In the genomic region with DNA sequence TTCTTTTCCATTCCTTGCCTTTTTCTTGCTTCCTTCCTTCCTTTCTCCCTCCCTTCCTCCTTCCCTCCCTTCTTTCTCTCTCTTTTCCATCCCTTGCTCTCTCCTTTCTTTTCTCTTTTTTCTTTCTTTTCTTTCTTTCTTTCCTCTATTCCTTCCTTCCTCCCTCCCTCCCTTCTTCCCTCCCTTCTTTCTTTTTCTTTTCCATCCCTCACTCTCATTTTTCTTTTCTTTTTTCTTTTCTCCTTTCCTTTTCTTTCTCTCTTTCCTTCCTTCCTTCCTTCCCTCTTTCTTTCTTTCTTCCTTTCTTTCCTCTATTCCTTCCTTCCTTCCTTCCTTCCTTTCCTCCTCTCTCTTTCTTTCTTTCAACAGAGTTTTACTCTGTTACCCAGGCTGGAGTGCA, we compare ENCODE assay signal across 38 cellular contexts.
"Had no signal": no experiment of that assay in that cellular context is flagged by ENCODE, and none has a peak within 500 bp of the region (broad histone marks: within the 10 kb centered on the region; RNA-seq: fewer than 3 reads in every experiment).

No MANE protein-coding gene starts in this region.

- H3K4me1 Mint-ChIP-seq: activated CD4-positive, alpha-beta memory T cell treated with anti-CD3 and anti-CD28 coated beads, Interleukin-2, amount 10 ng/mL, durations not matched to agents 7 days and 5 days; activated CD4-positive, alpha-beta T cell treated with anti-CD3 and anti-CD28 coated beads for 36 hours; activated CD4-positive, alpha-beta T cell treated with anti-CD3 and anti-CD28 coated beads, Interleukin-2, amount 10 ng/mL, durations not matched to agents 7 days and 5 days; activated CD8-positive, alpha-beta memory T cell treated with anti-CD3 and anti-CD28 coated beads, Interleukin-2, amount 10 ng/mL, durations not matched to agents 7 days and 5 days; activated naive CD4-positive, alpha-beta T cell treated with anti-CD3 and anti-CD28 coated beads, Interleukin-2, amount 10 ng/mL, durations not matched to agents 7 days and 5 days; activated naive CD4-positive, alpha-beta T cell treated with anti-CD3 and anti-CD28 coated beads, Interleukin-2, amount 50 U/mL, for 24 hours; activated naive CD8-positive, alpha-beta T cell treated with anti-CD3 and anti-CD28 coated beads, Interleukin-2, amount 10 ng/mL, durations not matched to agents 7 days and 5 days; activated naive CD8-positive, alpha-beta T cell treated with anti-CD3 and anti-CD28 coated beads, Interleukin-2, amount 50 U/mL, for 24 hours; brain; central memory CD8-positive, alpha-beta T cell; WTC11 had no signal

- H3K4me1 ChIP-seq: ascending aorta had no signal

- H3K4me3 ChIP-seq: ascending aorta, cardiac muscle cell had no signal

- H3K27me3 Mint-ChIP-seq: activated naive CD4-positive, alpha-beta T cell treated with anti-CD3 and anti-CD28 coated beads, Interleukin-2, amount 50 U/mL, for 24 hours; activated naive CD8-positive, alpha-beta T cell; activated T-cell treated with anti-CD3 and anti-CD28 coated beads, Interleukin-2, amount 50 U/mL, for 24 hours had no signal

- H3K4me3 Mint-ChIP-seq: activated CD4-positive, alpha-beta memory T cell treated with anti-CD3 and anti-CD28 coated beads, Interleukin-2, amount 10 ng/mL, durations not matched to agents 7 days and 5 days; activated CD4-positive, alpha-beta T cell treated with anti-CD3 and anti-CD28 coated beads for 36 hours; activated CD4-positive, alpha-beta T cell treated with anti-CD3 and anti-CD28 coated beads, Interleukin-2, amount 10 ng/mL, durations not matched to agents 7 days and 5 days; activated CD8-positive, alpha-beta memory T cell treated with anti-CD3 and anti-CD28 coated beads, Interleukin-2, amount 10 ng/mL, durations not matched to agents 7 days and 5 days; activated CD8-positive, alpha-beta T cell treated with anti-CD3 and anti-CD28 coated beads, Interleukin-2, amount 10 ng/mL, durations not matched to agents 7 days and 5 days; activated naive CD4-positive, alpha-beta T cell treated with anti-CD3 and anti-CD28 coated beads, Interleukin-2, amount 10 ng/mL, durations not matched to agents 7 days and 5 days; activated naive CD4-positive, alpha-beta T cell treated with anti-CD3 and anti-CD28 coated beads, Interleukin-2, amount 50 U/mL, for 24 hours; activated naive CD8-positive, alpha-beta T cell; activated naive CD8-positive, alpha-beta T cell treated with anti-CD3 and anti-CD28 coated beads, Interleukin-2, amount 10 ng/mL, durations not matched to agents 7 days and 5 days; activated naive CD8-positive, alpha-beta T cell treated with anti-CD3 and anti-CD28 coated beads, Interleukin-2, amount 50 U/mL, for 24 hours; activated T-cell treated with anti-CD3 and anti-CD28 coated beads, Interleukin-2, amount 50 U/mL, for 24 hours; brain; central memory CD8-positive, alpha-beta T cell; T-helper 2 cell treated with Interferon-gamma antibody and Interleukin-4, amounts not matched to agents 5 μg/mL and 100 μg/mL, for 36 hours; WTC11 had no signal

- DNase-seq: activated CD4-positive, alpha-beta memory T cell treated with anti-CD3 and anti-CD28 coated beads, Interleukin-2, amount 10 ng/mL, durations not matched to agents 7 days and 5 days; activated CD4-positive, alpha-beta T cell treated with anti-CD3 and anti-CD28 coated beads for 1 hour; activated CD4-positive, alpha-beta T cell treated with anti-CD3 and anti-CD28 coated beads for 36 hours; activated CD4-positive, alpha-beta T cell treated with anti-CD3 and anti-CD28 coated beads for 48 hours; activated CD4-positive, alpha-beta T cell treated with anti-CD3 and anti-CD28 coated beads, Interleukin-2, amount 10 ng/mL, durations not matched to agents 7 days and 5 days; activated CD4-positive, alpha-beta T cell treated with anti-CD3 and anti-CD28 coated beads, Interleukin-2, amount 50 U/mL, for 48 hours; activated CD4-positive, CD25-positive, alpha-beta regulatory T cell; activated CD8-positive, alpha-beta memory T cell treated with anti-CD3 and anti-CD28 coated beads for 24 hours; activated CD8-positive, alpha-beta memory T cell treated with anti-CD3 and anti-CD28 coated beads, Interleukin-2, amount 10 ng/mL, durations not matched to agents 7 days and 5 days; activated CD8-positive, alpha-beta memory T cell treated with anti-CD3 and anti-CD28 coated beads, Interleukin-2, amount 50 U/mL, for 48 hours; activated CD8-positive, alpha-beta T cell treated with anti-CD3 and anti-CD28 coated beads, Interleukin-2, amount 10 ng/mL, durations not matched to agents 7 days and 5 days; activated effector memory CD4-positive, alpha-beta T cell treated with Interleukin-2 at 50 U/mL for 16 hours; activated gamma-delta T cell; activated naive CD4-positive, alpha-beta T cell treated with anti-CD3 and anti-CD28 coated beads, Interleukin-2, amount 10 ng/mL, durations not matched to agents 7 days and 5 days; activated naive CD4-positive, alpha-beta T cell treated with Interleukin-2 at 50 U/mL for 16 hours; activated naive CD8-positive, alpha-beta T cell treated with anti-CD3 and anti-CD28 coated beads, Interleukin-2, amount 10 ng/mL, durations not matched to agents 7 days and 5 days; activated naive CD8-positive, alpha-beta T cell treated with anti-CD3 and anti-CD28 coated beads, Interleukin-2, amount 50 U/mL, for 24 hours; activated T-cell treated with anti-CD3 and anti-CD28 coated beads, Interleukin-2, amount 50 U/mL, for 24 hours; activated T-cell treated with anti-CD3 and anti-CD28 coated beads, Interleukin-2, amount 50 U/mL, for 48 hours; amygdala; anterior cingulate cortex; caudate nucleus; cerebellar nuclear complex; T-helper 2 cell; T-helper 9 cell; WERI-Rb-1 had no signal

- H3K36me3 Mint-ChIP-seq: activated naive CD8-positive, alpha-beta T cell treated with anti-CD3 and anti-CD28 coated beads, Interleukin-2, amount 10 ng/mL, durations not matched to agents 7 days and 5 days; brain had no signal

- H3K27ac Mint-ChIP-seq: activated CD4-positive, alpha-beta memory T cell treated with anti-CD3 and anti-CD28 coated beads, Interleukin-2, amount 10 ng/mL, durations not matched to agents 7 days and 5 days; activated CD4-positive, alpha-beta T cell treated with anti-CD3 and anti-CD28 coated beads for 36 hours; activated CD4-positive, alpha-beta T cell treated with anti-CD3 and anti-CD28 coated beads, Interleukin-2, amount 10 ng/mL, durations not matched to agents 7 days and 5 days; activated CD8-positive, alpha-beta memory T cell treated with anti-CD3 and anti-CD28 coated beads, Interleukin-2, amount 10 ng/mL, durations not matched to agents 7 days and 5 days; activated CD8-positive, alpha-beta T cell treated with anti-CD3 and anti-CD28 coated beads, Interleukin-2, amount 10 ng/mL, durations not matched to agents 7 days and 5 days; activated naive CD4-positive, alpha-beta T cell treated with anti-CD3 and anti-CD28 coated beads, Interleukin-2, amount 10 ng/mL, durations not matched to agents 7 days and 5 days; activated naive CD4-positive, alpha-beta T cell treated with anti-CD3 and anti-CD28 coated beads, Interleukin-2, amount 50 U/mL, for 24 hours; activated naive CD8-positive, alpha-beta T cell; activated naive CD8-positive, alpha-beta T cell treated with anti-CD3 and anti-CD28 coated beads, Interleukin-2, amount 10 ng/mL, durations not matched to agents 7 days and 5 days; activated naive CD8-positive, alpha-beta T cell treated with anti-CD3 and anti-CD28 coated beads, Interleukin-2, amount 50 U/mL, for 24 hours; activated T-cell treated with anti-CD3 and anti-CD28 coated beads, Interleukin-2, amount 50 U/mL, for 24 hours; activated T-helper 2 cell treated with anti-CD3 and anti-CD28 coated beads, Interferon-gamma antibody, Interleukin-2, Interleukin-4, amounts not matched to agents 10 μg/mL and 5 μg/mL and 100 μg/mL, durations not matched to agents 14 hours and 24 hours and 36 hours; T-helper 2 cell treated with Interferon-gamma antibody and Interleukin-4, amounts not matched to agents 5 μg/mL and 100 μg/mL, for 36 hours; WTC11 had no signal

- H3K27me3 ChIP-seq: ascending aorta, cardiac muscle cell had no signal

- ATAC-seq: activated CD4-positive, alpha-beta T cell treated with anti-CD3 and anti-CD28 coated beads for 36 hours; activated CD4-positive, CD25-positive, alpha-beta regulatory T cell treated with anti-CD3 and anti-CD28 coated beads, Interleukin-2, amount 50 U/mL, for 24 hours; activated CD8-positive, alpha-beta memory T cell treated with anti-CD3 and anti-CD28 coated beads, Interleukin-2, amount 10 ng/mL, durations not matched to agents 7 days and 5 days; activated CD8-positive, alpha-beta T cell treated with anti-CD3 and anti-CD28 coated beads, Interleukin-2, amount 10 ng/mL, durations not matched to agents 7 days and 5 days; activated naive CD8-positive, alpha-beta T cell treated with anti-CD3 and anti-CD28 coated beads, Interleukin-2, amount 50 U/mL, for 24 hours; WTC11 had no signal

- H3K36me3 ChIP-seq: ascending aorta, cardiac muscle cell, WERI-Rb-1 had no signal

- H3K27ac ChIP-seq: ascending aorta, cardiac muscle cell, WERI-Rb-1 had no signal

- FAIRE-seq: bronchial epithelial cell, TTC549 had no signal
